ENCODE assay signal across 20 cellular contexts in genomic region chr14:76331328-76332011, GRCh38. TPM values are rescaled to one million over a fixed set of nuclear protein-coding genes. Genes with fewer than 3 reads are reported as not detected.
A peak's percentile ranks its signal among the peaks of the same experiment; 100 is the strongest.
DNase-seq lines count a peak whose midpoint lies in the region; ATAC-seq, FAIRE-seq and TF ChIP-seq lines count a peak whose summit lies in the region.
"Had no signal": no experiment of that assay in that cellular context is flagged by ENCODE, and none has a peak within 500 bp of the region (broad histone marks: within the 10 kb centered on the region; RNA-seq: fewer than 3 reads in every experiment).

No MANE protein-coding gene starts in this region.

- DNase-seq in NCI-H748 (lab: John Stamatoyannopoulos, UW; ENCODE audit: unreplicated experiment) (peak; percentile 11), NCI-H748 treated with DMSO at 0.1 percent for 48 hours (lab: John Stamatoyannopoulos, UW) (no peak), HepG2 (ENCODE audit: low spot score) (no peak), right lobe of liver (no peak), A673 (ENCODE audit: low spot score) (no peak), inferior parietal cortex (ENCODE audit: extremely low spot score) (no peak), NCI-H187 (lab: John Stamatoyannopoulos, UW) (no peak)
- DNase-seq: C1 segment of cervical spinal cord, DMS 273 treated with DMSO at 0.1 percent for 48 hours, GF-D8, GOT3, MG63, NCI-H1930, NCI-H2171, NCI-H446 treated with DMSO at 0.1 percent for 48 hours, NCI-H774, SJCRH30 had no signal

- H3K27me3 Mint-ChIP-seq in activated T-helper 17 cell treated with anti-CD3 and anti-CD28 coated beads, Interleukin-2, amount 50 U/mL, for 72 hours = peaks cover 34% of the 10 kb centered on the region

- no peak overlapping the region for H3K27ac Mint-ChIP-seq in activated T-helper 17 cell treated with anti-CD3 and anti-CD28 coated beads, Interleukin-2, amount 50 U/mL, for 72 hours

- POLR2A ChIA-PET in HepG2 (lab: Yijun Ruan, JAX) (no interaction called here), A673 (lab: Charles Lee; ENCODE audit: low non-redundant PET) (no interaction called here)

- no peak overlapping the region for H3K27ac ChIP-seq in HepG2 (ENCODE audit: extremely low read length, insufficient read depth, low read length)
- no peak overlapping the region for H3K27ac ChIP-seq in right lobe of liver
- H3K27ac ChIP-seq in A673 (ENCODE audit: low read depth, low read length, poor library complexity, severe bottlenecking) = no peak overlapping the region
- H3K27ac ChIP-seq: 22Rv1, KMS-11, SJCRH30 had no signal

- FAIRE-seq in HepG2 (lab: Jason Lieb, UNC) = no peak

- H3K4me1 Mint-ChIP-seq in activated T-helper 17 cell treated with anti-CD3 and anti-CD28 coated beads, Interleukin-2, amount 50 U/mL, for 72 hours = no peaks in the 10 kb centered on the region

- H3K9me3 Mint-ChIP-seq in activated T-helper 17 cell treated with anti-CD3 and anti-CD28 coated beads, Interleukin-2, amount 50 U/mL, for 72 hours = no peaks in the 10 kb centered on the region

- no peaks in the 10 kb centered on the region for H3K79me2 ChIP-seq in HepG2 (ENCODE audit: insufficient read depth, low read length)

- TF ChIP-seq POLR2A in HepG2 (IDR thresholded peaks at IDR 0.05; ENCODE audit: insufficient read depth in 1 of 2, low read depth in 2 of 2, low read length in 2 of 2) (no peak), right lobe of liver (IDR thresholded peaks at IDR 0.05) (no peak)

- H4K20me1 ChIP-seq in HepG2 (ENCODE audit: insufficient read depth, low read length) = no peaks in the 10 kb centered on the region

- ATAC-seq in HepG2 (no peak), right lobe of liver (no peak)
- peak; percentile 44 for ATAC-seq in activated T-helper 17 cell treated with anti-CD3 and anti-CD28 coated beads, Interleukin-2, amount 50 U/mL, for 72 hours (replicated peaks)

- WGBS in HepG2 (ENCODE audit: low lambda C conversion rate) = 60% methylated on average over 7 of the region's 10 CpGs
- WGBS in right lobe of liver (ENCODE audit: insufficient coverage, low coverage, low lambda C conversion rate, missing lambda C conversion rate) = 67% methylated on average over 6 of the region's 10 CpGs

- no peak for TF ChIP-seq RAD21 in HepG2 (CRISPR knock-in tag; IDR thresholded peaks at IDR 0.05)

- BruUV-seq in HepG2 (replicated peaks; lab: Mats Ljungman, UMichigan) (no TSS peak), A673 (replicated peaks; lab: Mats Ljungman, UMichigan) (no TSS peak)

- no peak overlapping the region for H2AFZ ChIP-seq in HepG2 (ENCODE audit: low read length)

- H3K4me1 ChIP-seq in HepG2 (ENCODE audit: insufficient read depth, low read length) = peaks cover 13% of the 10 kb centered on the region
- H3K4me1 ChIP-seq in right lobe of liver = peaks cover 0 to 15% (median 0%) of the 10 kb centered on the region in 4 donors
- no peaks in the 10 kb centered on the region for H3K4me1 ChIP-seq in A673 (ENCODE audit: insufficient read depth, low read length, poor library complexity, severe bottlenecking)
- H3K4me1 ChIP-seq: SJCRH30 had no signal

- no peak overlapping the region for H3K4me3 ChIP-seq in HepG2 (replicated peaks in 1 of 3; ENCODE audit: insufficient read depth in 1 of 3, low read depth in 2 of 3, low read length in 3 of 3)
- H3K4me3 ChIP-seq in right lobe of liver = no peak overlapping the region
- H3K4me3 ChIP-seq in A673 (ENCODE audit: low read depth, low read length, poor library complexity, severe bottlenecking) = no peak overlapping the region
- H3K4me3 ChIP-seq: MG63, SJCRH30 had no signal

- TF ChIP-seq CTCF in HepG2 (CRISPR knock-in tag; IDR thresholded peaks at IDR 0.05) = no peak
- no peak for TF ChIP-seq CTCF in right lobe of liver (IDR thresholded peaks at IDR 0.05)
- no peak for TF ChIP-seq CTCF in A673 (conservative IDR thresholded peaks at IDR 0.05; ENCODE audit: low read depth, low read length)

- no peaks in the 10 kb centered on the region for H3K27me3 ChIP-seq in HepG2 (ENCODE audit: control insufficient read depth in 1 of 2, insufficient read depth in 2 of 2, low read length in 2 of 2)
- no peaks in the 10 kb centered on the region for H3K27me3 ChIP-seq in right lobe of liver
- H3K27me3 ChIP-seq in A673 (replicated peaks; ENCODE audit: insufficient read depth, low read depth, low read length, poor library complexity) = peaks cover 51% of the 10 kb centered on the region
- H3K27me3 ChIP-seq: MG63, SJCRH30 had no signal

- intact Hi-C loops in HepG2 (cut with micrococcal nuclease; ENCODE audit: unreplicated experiment) = no loop called here
- intact Hi-C loops in right lobe of liver (cut with DNase I) = no loop called here
- intact Hi-C loops in A673 (cut with micrococcal nuclease; ENCODE audit: unreplicated experiment) = no loop called here

- in situ Hi-C loops in HepG2 (cut with HindIII; ENCODE audit: extremely low pct_ligation_motif_present, low pct_unique_long_range_greater_than_20kb) = no loop called here

- H3K9ac ChIP-seq in HepG2 (ENCODE audit: insufficient read depth, low read depth, low read length) = no peak overlapping the region
- H3K9ac ChIP-seq: KMS-11 had no signal

- H3K4me3 Mint-ChIP-seq in activated T-helper 17 cell treated with anti-CD3 and anti-CD28 coated beads, Interleukin-2, amount 50 U/mL, for 72 hours = no peak overlapping the region

- H3K36me3 Mint-ChIP-seq in activated T-helper 17 cell treated with anti-CD3 and anti-CD28 coated beads, Interleukin-2, amount 50 U/mL, for 72 hours (ENCODE audit: low read depth) = no peaks in the 10 kb centered on the region

- H3K4me2 ChIP-seq in HepG2 (ENCODE audit: low read depth, low read length) = no peak overlapping the region
- H3K4me2 ChIP-seq: KMS-11 had no signal

- TF ChIP-seq EP300 in HepG2 (IDR thresholded peaks at IDR 0.05; ENCODE audit: low read depth in 2 of 2, low read length in 2 of 2) (no peak), HepG2 (CRISPR knock-in tag; IDR thresholded peaks at IDR 0.05; ENCODE audit: borderline replicate concordance) (no peak)

- H3K36me3 ChIP-seq in HepG2 (replicated peaks in 1 of 2; ENCODE audit: control insufficient read depth in 1 of 2, insufficient read depth in 2 of 2, low read length in 2 of 2) (no peaks in the 10 kb centered on the region), right lobe of liver (no peaks in the 10 kb centered on the region), A673 (ENCODE audit: insufficient read depth, low read length, poor library complexity, severe bottlenecking) (no peaks in the 10 kb centered on the region)
- H3K36me3 ChIP-seq: MG63, SJCRH30 had no signal

- CTCF ChIA-PET in HepG2 (lab: Yijun Ruan, JAX; ENCODE audit: low intra/inter-chr PET ratio, low total read pairs) (no interaction called here), A673 (lab: Charles Lee) (no interaction called here)

- H3K9me3 ChIP-seq in HepG2 (ENCODE audit: low read length) = no peaks in the 10 kb centered on the region
- H3K9me3 ChIP-seq in right lobe of liver = no peaks in the 10 kb centered on the region
- H3K9me3 ChIP-seq in A673 (ENCODE audit: low read depth, low read length, poor library complexity, severe bottlenecking) = no peaks in the 10 kb centered on the region
- H3K9me3 ChIP-seq: MG63, SJCRH30 had no signal

TF ChIP-seq in HepG2, 621 proteins besides CTCF, POLR2A, EP300 and RAD21:
- TF ChIP-seq GATAD2A (CRISPR knock-in tag; IDR thresholded peaks at IDR 0.05) (no peak), ZMAT3 (CRISPR knock-in tag; conservative IDR thresholded peaks at IDR 0.05) (no peak), MNT (IDR thresholded peaks at IDR 0.05) (0 out of 2 replicates have a peak, but pooled peaks have one; percentile 16), ZNF629 (CRISPR knock-in tag; conservative IDR thresholded peaks at IDR 0.05) (peak; percentile 64; the same call in 1 of the 2 replicates)

RNA-seq across cellular contexts. Expression of gene ESRRB, which starts 44.5 kb away (rescaled TPM):
- total RNA-seq in HepG2 (2016; rRNA removed; fragmentation: Illumina TruSeq; extraction: Trizol) (0.04 TPM in 1 of 2 replicates, not detected in the other), right lobe of liver (under 1 TPM in 3 of 6 experiments, not detected in 3; 0.16 to 0.26 (median 0.17) TPM), A673 (2021) (0.47 and 1.2 TPM in 2 replicates)
- total RNA-seq in HepG2 (2016; cell fraction: cytosol; rRNA removed; fragmentation: Illumina TruSeq; extraction: Trizol; ENCODE audit: low read depth) = 0.30 and 0.35 TPM in 2 replicates
- total RNA-seq in HepG2 (2016; cell fraction: insoluble cytoplasmic fraction; rRNA removed; fragmentation: Illumina TruSeq; extraction: Trizol) = 0.19 TPM in 1 of 2 replicates, not detected in the other
- total RNA-seq in HepG2 (2016; cell fraction: membrane; rRNA removed; fragmentation: Illumina TruSeq; extraction: Trizol) = 0.12 and 0.21 TPM in 2 replicates
- 0.19 and 0.43 TPM in 2 replicates for total RNA-seq in HepG2 (2016; cell fraction: nucleus; rRNA removed; fragmentation: Illumina TruSeq; extraction: Trizol)
- polyA plus RNA-seq in HepG2 (2011; rRNA removed) = 0.33 and 0.35 TPM in 2 replicates
- 0.17 and 0.24 TPM in 2 replicates for polyA plus RNA-seq in HepG2 (2011; cell fraction: cytosol; rRNA removed)
- 2.0 and 2.8 TPM in 2 replicates for polyA plus RNA-seq in HepG2 (2011; cell fraction: nucleus; rRNA removed)
- polyA plus RNA-seq in HepG2 (2012) = 0.16 and 0.17 TPM in 2 replicates
- 0.09 and 0.14 TPM in 2 replicates for polyA plus RNA-seq in HepG2 (2016; cell fraction: cytosol; fragmentation: Illumina TruSeq; extraction: Trizol; ENCODE audit: low read depth)
- 0.07 TPM in 1 of 2 replicates, not detected in the other for polyA plus RNA-seq in HepG2 (2016; cell fraction: insoluble cytoplasmic fraction; fragmentation: Illumina TruSeq; extraction: Trizol; ENCODE audit: low read depth)
- polyA plus RNA-seq in HepG2 (2016; cell fraction: membrane; fragmentation: Illumina TruSeq; extraction: Trizol; ENCODE audit: low read depth) = 0.05 and 0.20 TPM in 2 replicates
- 0.15 and 0.69 TPM in 2 replicates for polyA plus RNA-seq in HepG2 (2016; cell fraction: nucleus; fragmentation: Illumina TruSeq; extraction: Trizol; ENCODE audit: insufficient read depth, low read depth)
- 0.05 and 0.46 TPM in 2 replicates for polyA minus RNA-seq in HepG2 (2011; rRNA and poly(A)+ RNA removed; ENCODE audit: low replicate concordance)
- not detected in 2 replicates for polyA minus RNA-seq in HepG2 (2011; cell fraction: cytosol; rRNA and poly(A)+ RNA removed)
- 1.2 and 1.3 TPM in 2 replicates for polyA minus RNA-seq in HepG2 (2011; cell fraction: nucleus; rRNA and poly(A)+ RNA removed)
- under 1 TPM; 0.30 to 0.34 TPM for total RNA-seq in activated T-helper 17 cell treated with anti-CD3 and anti-CD28 coated beads, Interleukin-2, amount 50 U/mL, for 72 hours
